Comparison of ENCODE assay signal across 1 cellular context in genomic region chr16:4283939-4284338, GRCh38.
TF ChIP-seq lines count a peak whose summit lies in the region.

No MANE protein-coding gene starts in this region.

TF ChIP-seq in H1, 55 proteins besides CTCF, POLR2A, EP300 and RAD21:
- TF ChIP-seq HDAC6 (IDR thresholded peaks at IDR 0.05; ENCODE audit: low read depth, low read length): no peak
- no peak for TF ChIP-seq POLR2AphosphoS5 (IDR thresholded peaks at IDR 0.05; ENCODE audit: low read depth, low read length)
- TF ChIP-seq KDM4A (IDR thresholded peaks at IDR 0.05; ENCODE audit: low read depth, low read length, severe bottlenecking): no peak
- TF ChIP-seq SRF (IDR thresholded peaks at IDR 0.05; ENCODE audit: low read depth, low read length): no peak
- no peak for TF ChIP-seq RNF2 (IDR thresholded peaks at IDR 0.05; ENCODE audit: borderline replicate concordance, low read depth, low read length, missing control alignments, poor library complexity, severe bottlenecking)
- no peak for TF ChIP-seq TAF1 (IDR thresholded peaks at IDR 0.05; ENCODE audit: low read depth, low read length)
- TF ChIP-seq SP1 (IDR thresholded peaks at IDR 0.05; ENCODE audit: low read depth, low read length): no peak
- TF ChIP-seq USF2 (IDR thresholded peaks at IDR 0.05; ENCODE audit: low read length): no peak
- no peak for TF ChIP-seq FOSL1 (IDR thresholded peaks at IDR 0.05; ENCODE audit: insufficient read depth, low read depth, low read length)
- no peak for TF ChIP-seq CHD7 (IDR thresholded peaks at IDR 0.05; ENCODE audit: insufficient replicate concordance, low read length)
- TF ChIP-seq CHD1 (IDR thresholded peaks at IDR 0.05; ENCODE audit: low read depth, low read length): no peak
- no peak for TF ChIP-seq ATF2 (IDR thresholded peaks at IDR 0.05; ENCODE audit: low read length)
